In genomic region chr10:53997953-53998352, GRCh38 we compare ENCODE assay signal across 12 cellular contexts.
DNase-seq lines count a peak whose midpoint lies in the region; ATAC-seq, FAIRE-seq and TF ChIP-seq lines count a peak whose summit lies in the region.
"Had no signal": no experiment of that assay in that cellular context is flagged by ENCODE, and none has a peak within 500 bp of the region (broad histone marks: within the 10 kb centered on the region; RNA-seq: fewer than 3 reads in every experiment).

No MANE protein-coding gene starts in this region.

- ATAC-seq in activated CD8-positive, alpha-beta T cell treated with anti-CD3 and anti-CD28 coated beads, Interleukin-2, amount 10 ng/mL, durations not matched to agents 7 days and 5 days = no peak
- ATAC-seq: activated T-cell treated with anti-CD3 and anti-CD28 coated beads, Interleukin-2, amount 50 U/mL, for 72 hours; CD8-positive, alpha-beta T cell had no signal

- CTCF ChIA-PET in activated CD4-positive, alpha-beta T cell treated with anti-CD3 and anti-CD28 coated beads, Interleukin-2, amount 10 ng/mL, durations not matched to agents 7 days and 5 days (lab: Charles Lee) = no interaction called here
- CTCF ChIA-PET in activated CD8-positive, alpha-beta T cell treated with anti-CD3 and anti-CD28 coated beads, Interleukin-2, amount 10 ng/mL, durations not matched to agents 7 days and 5 days (lab: Charles Lee) = no interaction called here

- no peak overlapping the region for H3K27ac Mint-ChIP-seq in activated CD4-positive, alpha-beta T cell treated with anti-CD3 and anti-CD28 coated beads, Interleukin-2, amount 10 ng/mL, durations not matched to agents 7 days and 5 days
- H3K27ac Mint-ChIP-seq in activated CD8-positive, alpha-beta T cell treated with anti-CD3 and anti-CD28 coated beads, Interleukin-2, amount 10 ng/mL, durations not matched to agents 7 days and 5 days = no peak overlapping the region
- H3K27ac Mint-ChIP-seq: activated T-cell treated with anti-CD3 and anti-CD28 coated beads, Interleukin-2, amount 50 U/mL, for 72 hours; CD8-positive, alpha-beta T cell had no signal

- no peak overlapping the region for H3K4me3 Mint-ChIP-seq in activated CD4-positive, alpha-beta T cell treated with anti-CD3 and anti-CD28 coated beads, Interleukin-2, amount 10 ng/mL, durations not matched to agents 7 days and 5 days
- H3K4me3 Mint-ChIP-seq in activated CD8-positive, alpha-beta T cell treated with anti-CD3 and anti-CD28 coated beads, Interleukin-2, amount 10 ng/mL, durations not matched to agents 7 days and 5 days = no peak overlapping the region
- H3K4me3 Mint-ChIP-seq: activated T-cell treated with anti-CD3 and anti-CD28 coated beads, Interleukin-2, amount 50 U/mL, for 72 hours; CD8-positive, alpha-beta T cell had no signal

- no peaks in the 10 kb centered on the region for H3K27me3 ChIP-seq in kidney epithelial cell (ENCODE audit: control insufficient read depth, insufficient read depth, low read length)
- H3K27me3 ChIP-seq: colonic mucosa had no signal

- peak; percentile 48 for TF ChIP-seq CTCF in kidney epithelial cell (IDR thresholded peaks at IDR 0.05; ENCODE audit: insufficient read depth, low read length, poor library complexity, severe bottlenecking)

- no peaks in the 10 kb centered on the region for H3K9me3 Mint-ChIP-seq in activated CD4-positive, alpha-beta T cell treated with anti-CD3 and anti-CD28 coated beads, Interleukin-2, amount 10 ng/mL, durations not matched to agents 7 days and 5 days
- peaks cover 12% of the 10 kb centered on the region for H3K9me3 Mint-ChIP-seq in activated CD8-positive, alpha-beta T cell treated with anti-CD3 and anti-CD28 coated beads, Interleukin-2, amount 10 ng/mL, durations not matched to agents 7 days and 5 days (ENCODE audit: insufficient read depth)

- in situ Hi-C loops in ACHN (cut with HindIII; ENCODE audit: low pct_ligation_motif_present, low pct_unique_long_range_greater_than_20kb, low sequenced_read_pairs) (no loop called here), KBM-7 (cut with MboI; ENCODE audit: low pct_unique_long_range_greater_than_20kb, low sequenced_read_pairs) (no loop called here)

- no peaks in the 10 kb centered on the region for H3K27me3 Mint-ChIP-seq in activated CD4-positive, alpha-beta T cell treated with anti-CD3 and anti-CD28 coated beads, Interleukin-2, amount 10 ng/mL, durations not matched to agents 7 days and 5 days
- no peaks in the 10 kb centered on the region for H3K27me3 Mint-ChIP-seq in activated CD8-positive, alpha-beta T cell treated with anti-CD3 and anti-CD28 coated beads, Interleukin-2, amount 10 ng/mL, durations not matched to agents 7 days and 5 days (ENCODE audit: low read depth)

- H3K36me3 ChIP-seq in kidney epithelial cell (ENCODE audit: control insufficient read depth, insufficient read depth, low read length) = no peaks in the 10 kb centered on the region
- H3K36me3 ChIP-seq: colonic mucosa, HAP-1 had no signal

- no peaks in the 10 kb centered on the region for H3K36me3 Mint-ChIP-seq in activated CD4-positive, alpha-beta T cell treated with anti-CD3 and anti-CD28 coated beads, Interleukin-2, amount 10 ng/mL, durations not matched to agents 7 days and 5 days (ENCODE audit: low read depth)
- no peaks in the 10 kb centered on the region for H3K36me3 Mint-ChIP-seq in activated CD8-positive, alpha-beta T cell treated with anti-CD3 and anti-CD28 coated beads, Interleukin-2, amount 10 ng/mL, durations not matched to agents 7 days and 5 days (ENCODE audit: low read depth)
- H3K36me3 Mint-ChIP-seq: CD8-positive, alpha-beta T cell had no signal

- FAIRE-seq in TTC549 (lab: Jason Lieb, UNC) = peak; percentile 82

- H3K4me1 Mint-ChIP-seq in activated CD4-positive, alpha-beta T cell treated with anti-CD3 and anti-CD28 coated beads, Interleukin-2, amount 10 ng/mL, durations not matched to agents 7 days and 5 days = no peaks in the 10 kb centered on the region
- no peaks in the 10 kb centered on the region for H3K4me1 Mint-ChIP-seq in activated CD8-positive, alpha-beta T cell treated with anti-CD3 and anti-CD28 coated beads, Interleukin-2, amount 10 ng/mL, durations not matched to agents 7 days and 5 days (ENCODE audit: low read depth)

- POLR2A ChIA-PET in activated CD4-positive, alpha-beta T cell treated with anti-CD3 and anti-CD28 coated beads, Interleukin-2, amount 10 ng/mL, durations not matched to agents 7 days and 5 days (lab: Charles Lee) = no interaction called here
- POLR2A ChIA-PET in activated CD8-positive, alpha-beta T cell treated with anti-CD3 and anti-CD28 coated beads, Interleukin-2, amount 10 ng/mL, durations not matched to agents 7 days and 5 days (lab: Charles Lee) = no interaction called here

- DNase-seq in ACHN = peak; percentile 23
- DNase-seq in KBM-7 = peak; percentile 2
- no peak for DNase-seq in kidney epithelial cell (ENCODE audit: low read depth)
- no peak for DNase-seq in activated gamma-delta T cell treated with Interleukin-2 at 50 U/mL for 16 hours
- no peak for DNase-seq in iPS-NIHi7 (ENCODE audit: extremely low spot score)
- no peak for DNase-seq in activated CD4-positive, alpha-beta T cell treated with anti-CD3 and anti-CD28 coated beads, Interleukin-2, amount 10 ng/mL, durations not matched to agents 7 days and 5 days
- no peak for DNase-seq in activated CD8-positive, alpha-beta T cell treated with anti-CD3 and anti-CD28 coated beads, Interleukin-2, amount 10 ng/mL, durations not matched to agents 7 days and 5 days
- DNase-seq: activated T-cell treated with anti-CD3 and anti-CD28 coated beads, Interleukin-2, amount 50 U/mL, for 72 hours; CD8-positive, alpha-beta T cell; colonic mucosa had no signal

- H3K4me3 ChIP-seq in kidney epithelial cell (ENCODE audit: low read depth, low read length) = no peak overlapping the region
- H3K4me3 ChIP-seq: colonic mucosa, HAP-1 had no signal

Comparison
In these comparisons a context has a peak if more than half of its experiments do, and no peak if none do; other contexts are left out.
1. DNase-seq: peak in ACHN (single experiment) and KBM-7 (single experiment); none in kidney epithelial cell (single experiment), activated gamma-delta T cell treated with Interleukin-2 at 50 U/mL for 16 hours (single experiment), iPS-NIHi7 (single experiment), activated CD4-positive, alpha-beta T cell treated with anti-CD3 and anti-CD28 coated beads, Interleukin-2, amount 10 ng/mL, durations not matched to agents 7 days and 5 days (single experiment) and activated CD8-positive, alpha-beta T cell treated with anti-CD3 and anti-CD28 coated beads, Interleukin-2, amount 10 ng/mL, durations not matched to agents 7 days and 5 days (single experiment).